21 cellular contexts compared by ENCODE assay signal in genomic region chr5:149757186-149757950, GRCh38. TPM values are rescaled to one million over a fixed set of nuclear protein-coding genes. Genes with fewer than 3 reads are reported as not detected.
A peak's percentile ranks its signal among the peaks of the same experiment; 100 is the strongest.
DNase-seq lines count a peak whose midpoint lies in the region; ATAC-seq and TF ChIP-seq lines count a peak whose summit lies in the region.
"Had no signal": no experiment of that assay in that cellular context is flagged by ENCODE, and none has a peak within 500 bp of the region (broad histone marks: within the 10 kb centered on the region; RNA-seq: fewer than 3 reads in every experiment).

No MANE protein-coding gene starts in this region.

- CTCF ChIA-PET in naive thymus-derived CD4-positive, alpha-beta T cell (lab: Charles Lee) = interaction anchor here (0.7 kb wide), 1 partner anchor 45 kb away, joined by 6 read pairs; no protein-coding TSS in a partner anchor

- H3K27me3 ChIP-seq in psoas muscle (ENCODE audit: insufficient read depth in 3 of 3, low read length in 2 of 3) = no peaks in the 10 kb centered on the region
- H3K27me3 ChIP-seq in naive thymus-derived CD4-positive, alpha-beta T cell (ENCODE audit: control insufficient read depth in 2 of 2, insufficient read depth in 2 of 2, low read length in 2 of 2) = no peaks in the 10 kb centered on the region
- H3K27me3 ChIP-seq: tibial nerve had no signal

- POLR2A ChIA-PET in naive thymus-derived CD4-positive, alpha-beta T cell (lab: Charles Lee) = interaction anchor here (0.6 kb wide), 1 partner anchor 15 kb away, joined by 3 read pairs; no protein-coding TSS in a partner anchor

- WGBS in psoas muscle, 3 donors = 59 to 62% (median 59%) methylated on average over 15 of the region's 15 CpGs

- H3K27me3 Mint-ChIP-seq in naive thymus-derived CD4-positive, alpha-beta T cell = no peaks in the 10 kb centered on the region
- H3K27me3 Mint-ChIP-seq: activated CD4-positive, alpha-beta T cell treated with anti-CD3 and anti-CD28 coated beads, Interleukin-2, amount 10 ng/mL, durations not matched to agents 7 days and 5 days; activated naive CD4-positive, alpha-beta T cell treated with anti-CD3 and anti-CD28 coated beads, Interleukin-2, amount 10 ng/mL, durations not matched to agents 7 days and 5 days; progenitor cell of endocrine pancreas; stimulated activated naive B cell treated with anti-CD40 and anti-IgM and Interleukin-4, amounts not matched to agents 10 μg/mL and 1 μg/mL and 100 μg/mL, for 72 hours had no signal

- H3K9me3 Mint-ChIP-seq in naive thymus-derived CD4-positive, alpha-beta T cell = peaks cover 0 to 1% (median 0%) of the 10 kb centered on the region in 11 donors
- H3K9me3 Mint-ChIP-seq: activated CD4-positive, alpha-beta T cell treated with anti-CD3 and anti-CD28 coated beads, Interleukin-2, amount 10 ng/mL, durations not matched to agents 7 days and 5 days; activated naive CD4-positive, alpha-beta T cell treated with anti-CD3 and anti-CD28 coated beads, Interleukin-2, amount 10 ng/mL, durations not matched to agents 7 days and 5 days; natural killer cell treated with Interleukin-12 subunit alpha and Interleukin-12 subunit beta and Interleukin-15 and Interleukin-18, amount 100 ng/mL, for 72 hours; stimulated activated naive B cell treated with anti-CD40 and anti-IgM and Interleukin-4, amounts not matched to agents 10 μg/mL and 1 μg/mL and 100 μg/mL, for 72 hours had no signal

- H3K27ac ChIP-seq in psoas muscle = peak overlapping the region; percentile 43
- no peak overlapping the region for H3K27ac ChIP-seq in naive thymus-derived CD4-positive, alpha-beta T cell (ENCODE audit: low read depth, low read length)
- H3K27ac ChIP-seq: tibial nerve had no signal

- no peaks in the 10 kb centered on the region for H3K36me3 ChIP-seq in psoas muscle (ENCODE audit: insufficient read depth in 1 of 2, low read depth in 1 of 2)
- H3K36me3 ChIP-seq in naive thymus-derived CD4-positive, alpha-beta T cell (ENCODE audit: control insufficient read depth in 2 of 3, insufficient read depth in 3 of 3, low read length in 3 of 3) = no peaks in the 10 kb centered on the region
- H3K36me3 ChIP-seq: tibial nerve had no signal

- H3K27ac Mint-ChIP-seq in naive thymus-derived CD4-positive, alpha-beta T cell = no peak overlapping the region
- H3K27ac Mint-ChIP-seq: activated CD4-positive, alpha-beta T cell treated with anti-CD3 and anti-CD28 coated beads, Interleukin-2, amount 10 ng/mL, durations not matched to agents 7 days and 5 days; activated naive CD4-positive, alpha-beta T cell treated with anti-CD3 and anti-CD28 coated beads, Interleukin-2, amount 10 ng/mL, durations not matched to agents 7 days and 5 days; natural killer cell treated with Interleukin-12 subunit alpha and Interleukin-12 subunit beta and Interleukin-15 and Interleukin-18, amount 100 ng/mL, for 72 hours; progenitor cell of endocrine pancreas; stimulated activated naive B cell treated with anti-CD40 and anti-IgM and Interleukin-4, amounts not matched to agents 10 μg/mL and 1 μg/mL and 100 μg/mL, for 72 hours had no signal

- ATAC-seq in psoas muscle = peak in 2 of 4 donors; percentile 3 to 13
- no peak for ATAC-seq in naive thymus-derived CD4-positive, alpha-beta T cell
- ATAC-seq: left ventricle myocardium superior; natural killer cell treated with Interleukin-12 subunit alpha and Interleukin-12 subunit beta and Interleukin-15 and Interleukin-18, amount 100 ng/mL, for 72 hours; Panc1; stimulated activated naive B cell treated with anti-CD40 and anti-IgM and Interleukin-4, amounts not matched to agents 10 μg/mL and 1 μg/mL and 100 μg/mL, for 72 hours had no signal

- H3K4me3 ChIP-seq in epithelial cell of esophagus (ENCODE audit: low read length) (no peak overlapping the region), psoas muscle (no peak overlapping the region)
- no peak overlapping the region for H3K4me3 ChIP-seq in naive thymus-derived CD4-positive, alpha-beta T cell (ENCODE audit: low read length)
- H3K4me3 ChIP-seq: tibial nerve had no signal

- H3K4me1 ChIP-seq in psoas muscle = peaks cover 75% of the 10 kb centered on the region
- no peaks in the 10 kb centered on the region for H3K4me1 ChIP-seq in naive thymus-derived CD4-positive, alpha-beta T cell (ENCODE audit: control insufficient read depth in 2 of 2, insufficient read depth in 2 of 2, low read length in 2 of 2)
- H3K4me1 ChIP-seq: tibial nerve had no signal

- intact Hi-C loops in psoas muscle (cut with DNase I) = loop anchor here in 1 of 2 donors (5.0 kb wide), 1 partner anchor 75 kb away; no protein-coding TSS in a partner anchor
- intact Hi-C loops in naive thymus-derived CD4-positive, alpha-beta T cell (cut with micrococcal nuclease) = no loop called here

- peaks cover 0 to 5% (median 0%) of the 10 kb centered on the region in 7 donors for H3K4me1 Mint-ChIP-seq in naive thymus-derived CD4-positive, alpha-beta T cell
- H3K4me1 Mint-ChIP-seq: activated CD4-positive, alpha-beta T cell treated with anti-CD3 and anti-CD28 coated beads, Interleukin-2, amount 10 ng/mL, durations not matched to agents 7 days and 5 days; activated naive CD4-positive, alpha-beta T cell treated with anti-CD3 and anti-CD28 coated beads, Interleukin-2, amount 10 ng/mL, durations not matched to agents 7 days and 5 days had no signal

- DNase-seq in NCI-H146 (lab: John Stamatoyannopoulos, UW) (peak; percentile 89), NCI-H345 (lab: John Stamatoyannopoulos, UW) (peak; percentile 80), epithelial cell of esophagus (ENCODE audit: low read depth) (peak; percentile 48), psoas muscle (no peak), HT-29 (ENCODE audit: low spot score) (no peak)
- no peak for DNase-seq in naive thymus-derived CD4-positive, alpha-beta T cell
- DNase-seq in activated CD4-positive, CD25-positive, alpha-beta regulatory T cell treated with anti-CD3 and anti-CD28 coated beads, Interleukin-2, amount 50 U/mL, for 72 hours = no peak
- no peak for DNase-seq in activated CD8-positive, alpha-beta memory T cell treated with anti-CD3 and anti-CD28 coated beads for 24 hours
- DNase-seq: activated CD4-positive, alpha-beta T cell treated with anti-CD3 and anti-CD28 coated beads, Interleukin-2, amount 10 ng/mL, durations not matched to agents 7 days and 5 days; activated naive CD4-positive, alpha-beta T cell treated with anti-CD3 and anti-CD28 coated beads, Interleukin-2, amount 10 ng/mL, durations not matched to agents 7 days and 5 days; AML-193; GF-D8; KBM-7; left ventricle myocardium superior; NCI-H1105; NCI-H526 treated with DMSO at 0.1 percent for 48 hours; stimulated activated naive B cell treated with anti-CD40 and anti-IgM and Interleukin-4, amounts not matched to agents 10 μg/mL and 1 μg/mL and 100 μg/mL, for 72 hours had no signal

- H3K36me3 Mint-ChIP-seq in naive thymus-derived CD4-positive, alpha-beta T cell = peaks cover 0 to 14% (median 0%) of the 10 kb centered on the region in 5 donors
- H3K36me3 Mint-ChIP-seq: activated naive CD4-positive, alpha-beta T cell treated with anti-CD3 and anti-CD28 coated beads, Interleukin-2, amount 10 ng/mL, durations not matched to agents 7 days and 5 days; natural killer cell treated with Interleukin-12 subunit alpha and Interleukin-12 subunit beta and Interleukin-15 and Interleukin-18, amount 100 ng/mL, for 72 hours had no signal

- H3K4me3 Mint-ChIP-seq in naive thymus-derived CD4-positive, alpha-beta T cell = no peak overlapping the region
- H3K4me3 Mint-ChIP-seq: activated CD4-positive, alpha-beta T cell treated with anti-CD3 and anti-CD28 coated beads, Interleukin-2, amount 10 ng/mL, durations not matched to agents 7 days and 5 days; activated naive CD4-positive, alpha-beta T cell treated with anti-CD3 and anti-CD28 coated beads, Interleukin-2, amount 10 ng/mL, durations not matched to agents 7 days and 5 days; natural killer cell treated with Interleukin-12 subunit alpha and Interleukin-12 subunit beta and Interleukin-15 and Interleukin-18, amount 100 ng/mL, for 72 hours; stimulated activated naive B cell treated with anti-CD40 and anti-IgM and Interleukin-4, amounts not matched to agents 10 μg/mL and 1 μg/mL and 100 μg/mL, for 72 hours had no signal

- H3K9me3 ChIP-seq in psoas muscle = no peaks in the 10 kb centered on the region
- H3K9me3 ChIP-seq in naive thymus-derived CD4-positive, alpha-beta T cell (ENCODE audit: control insufficient read depth in 2 of 3, low read length in 3 of 3) = no peaks in the 10 kb centered on the region
- H3K9me3 ChIP-seq: tibial nerve had no signal

- no peak for TF ChIP-seq CTCF in epithelial cell of esophagus (IDR thresholded peaks at IDR 0.05; ENCODE audit: insufficient read depth, low read depth, low read length, missing control alignments)
- no peak for TF ChIP-seq CTCF in psoas muscle (IDR thresholded peaks at IDR 0.05)

RNA-seq across cellular contexts. Expression of gene PPARGC1B, which starts 27.3 kb away (rescaled TPM):
- total RNA-seq in psoas muscle = 1 to 10 TPM; 4.6 to 9.5 (median 6.8) TPM
- 1 to 10 TPM in 2 of 3 donors, under 1 TPM in 1; 0.93 to 3.1 (median 2.1) TPM for polyA plus RNA-seq in psoas muscle
- total RNA-seq in naive thymus-derived CD4-positive, alpha-beta T cell = 10 to 100 TPM in 1 of 5 experiments, 1 to 10 TPM in 4; 4.3 to 10.9 (median 5.0) TPM
- polyA plus RNA-seq in naive thymus-derived CD4-positive, alpha-beta T cell = 1 to 10 TPM; 1.8 to 2.4 TPM
- 2.3 and 2.6 TPM in 2 replicates for total RNA-seq in HT-29 (2014; rRNA removed; shearing (Covaris generic))

Comparison
In these comparisons a context has a peak if more than half of its experiments do, and no peak if none do; other contexts are left out.
1. DNase-seq: peak in NCI-H146 (single experiment), NCI-H345 (single experiment) and epithelial cell of esophagus (single experiment); none in psoas muscle (0 of 2), naive thymus-derived CD4-positive, alpha-beta T cell (0 of 9), activated CD4-positive, CD25-positive, alpha-beta regulatory T cell treated with anti-CD3 and anti-CD28 coated beads, Interleukin-2, amount 50 U/mL, for 72 hours (single experiment), activated CD8-positive, alpha-beta memory T cell treated with anti-CD3 and anti-CD28 coated beads for 24 hours (single experiment) and HT-29 (single experiment).